1 cellular context compared by ENCODE assay signal in the genomic region with DNA sequence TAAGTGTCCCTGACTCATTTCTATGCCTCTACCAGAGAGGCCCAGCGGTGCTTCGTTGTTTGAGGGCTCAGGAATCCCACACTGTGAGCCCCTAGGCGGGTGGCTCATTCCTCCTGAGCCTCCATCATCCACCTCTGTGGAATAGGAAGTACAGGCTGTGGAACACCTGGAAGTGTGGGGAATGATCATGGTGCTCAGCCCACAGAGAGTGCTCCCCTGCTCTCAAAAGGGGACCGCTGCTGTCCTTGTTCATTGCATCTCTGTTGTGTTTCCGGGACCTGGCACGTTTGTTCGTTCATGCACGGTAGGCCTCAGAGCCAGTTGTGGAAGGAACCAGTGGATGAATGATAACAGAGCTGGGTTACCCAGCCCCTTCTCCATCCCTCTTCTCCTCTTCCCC.
A peak's percentile ranks its signal among the peaks of the same experiment; 100 is the strongest.
TF ChIP-seq lines count a peak whose summit lies in the region.

No MANE protein-coding gene starts in this region.

TF ChIP-seq in HepG2, 621 proteins besides CTCF, POLR2A, EP300 and RAD21:
- TF ChIP-seq CEBPG (CRISPR knock-in tag; IDR thresholded peaks at IDR 0.05) (no peak), ZNF263 (CRISPR knock-in tag; IDR thresholded peaks at IDR 0.05) (peak; percentile 74)
